Comparison of ENCODE assay signal across 8 cellular contexts in the genomic region with DNA sequence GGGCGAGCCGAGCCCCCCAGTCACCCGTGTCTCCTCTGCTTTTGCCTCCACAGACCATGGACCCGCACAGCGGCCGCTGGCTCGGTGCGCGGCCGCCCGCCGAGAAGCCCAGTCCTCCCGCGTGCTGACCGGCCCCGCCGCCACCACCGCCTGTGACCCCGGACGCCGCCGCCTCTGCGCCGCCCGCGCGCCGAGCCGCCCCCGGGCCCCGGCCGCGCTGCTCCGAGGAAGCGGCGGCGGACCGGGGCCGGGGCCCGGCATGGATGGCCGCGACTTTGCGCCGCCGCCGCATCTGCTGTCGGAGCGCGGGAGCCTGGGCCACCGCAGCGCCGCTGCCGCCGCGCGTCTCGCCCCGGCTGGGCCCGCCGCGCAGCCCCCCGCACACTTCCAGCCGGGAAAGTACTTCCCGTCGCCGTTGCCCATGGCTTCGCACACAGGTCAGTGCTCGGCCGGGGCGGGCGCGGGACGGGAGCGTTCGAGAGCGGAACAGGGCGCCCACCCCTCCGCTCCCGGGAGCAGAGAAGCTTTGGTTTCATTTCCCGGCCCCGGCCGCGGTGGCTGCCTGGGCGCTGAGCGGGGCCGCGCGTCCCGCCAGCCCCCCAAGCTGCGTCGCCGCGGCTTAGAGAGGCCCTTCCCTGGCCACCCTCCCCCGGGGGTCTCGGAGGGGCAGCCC. TPM values are rescaled to one million over a fixed set of nuclear protein-coding genes. Genes with fewer than 3 reads are reported as not detected.
DNase-seq lines count a peak whose midpoint lies in the region; ATAC-seq and TF ChIP-seq lines count a peak whose summit lies in the region.

No MANE protein-coding gene starts in this region.

- H3K4me3 ChIP-seq in Jurkat, Clone E6-1 (ENCODE audit: low read length), result peak overlapping the region; percentile 57
- peak overlapping the region; percentile 62 to 91 (median 80) for H3K4me3 ChIP-seq in dorsolateral prefrontal cortex
- H3K4me3 ChIP-seq in naive thymus-derived CD4-positive, alpha-beta T cell (ENCODE audit: low read length), result peak overlapping the region; percentile 2

- H3K27me3 ChIP-seq in dorsolateral prefrontal cortex, result no peaks in the 10 kb centered on the region
- H3K27me3 ChIP-seq in naive thymus-derived CD4-positive, alpha-beta T cell (ENCODE audit: control insufficient read depth in 2 of 2, insufficient read depth in 2 of 2, low read length in 2 of 2), result peaks cover 20 to 60% of the 10 kb centered on the region in 2 donors

- no peaks in the 10 kb centered on the region for H3K36me3 ChIP-seq in naive thymus-derived CD4-positive, alpha-beta T cell (ENCODE audit: control insufficient read depth in 2 of 3, insufficient read depth in 3 of 3, low read length in 3 of 3)

- H3K9me3 ChIP-seq in naive thymus-derived CD4-positive, alpha-beta T cell (ENCODE audit: control insufficient read depth in 2 of 3, low read length in 3 of 3), result no peaks in the 10 kb centered on the region

- peaks cover 0 to 4% (median 0%) of the 10 kb centered on the region in 5 donors for H3K36me3 Mint-ChIP-seq in naive thymus-derived CD4-positive, alpha-beta T cell

- H3K27ac Mint-ChIP-seq in naive thymus-derived CD4-positive, alpha-beta T cell, result peak overlapping the region in 3 of 9 donors; percentile 55 to 89 (median 61)

- H3K4me1 Mint-ChIP-seq in naive thymus-derived CD4-positive, alpha-beta T cell, result peaks cover 4 to 39% (median 20%) of the 10 kb centered on the region in 7 donors

- intact Hi-C loops in dorsolateral prefrontal cortex (cut with DNase I), result loop anchor here (2.0 to 10.0 kb wide), 3 partner anchors 19 to 105 kb away; partner anchors contain the start of gene SLC38A10 (in 1 of the 2)
- intact Hi-C loops in naive thymus-derived CD4-positive, alpha-beta T cell (cut with micrococcal nuclease), result loop anchor here (2.0 to 10.0 kb wide), 5 partner anchors 53 to 1585 kb away; partner anchors contain the start of genes ACTG1 (in 2 of the 2) and SLC38A10 (in 1 of the 2)

- TF ChIP-seq CTCF in C4-2B (conservative IDR thresholded peaks at IDR 0.05) (no peak), dorsolateral prefrontal cortex (IDR thresholded peaks at IDR 0.05 in 54 of 56, conservative IDR thresholded peaks at IDR 0.05 in 2 of 56; ENCODE audit: low read depth in 1 of 56, partially characterized antibody in 56 of 56) (no peak)

- ATAC-seq in naive thymus-derived CD4-positive, alpha-beta T cell, result no peak
- no peak for ATAC-seq in HG03025 (IDR thresholded peaks at IDR 0.05; ENCODE audit: low FRiP score, unreplicated experiment)

- CTCF ChIA-PET in naive thymus-derived CD4-positive, alpha-beta T cell (lab: Charles Lee), result no interaction called here

- H3K9me3 Mint-ChIP-seq in naive thymus-derived CD4-positive, alpha-beta T cell, result peaks cover 0 to 8% (median 0%) of the 10 kb centered on the region in 11 donors

- peaks cover 50 to 75% (median 55%) of the 10 kb centered on the region in 5 donors for H3K27me3 Mint-ChIP-seq in naive thymus-derived CD4-positive, alpha-beta T cell

- H3K27ac ChIP-seq in C4-2B, result peak overlapping the region; percentile 95
- H3K27ac ChIP-seq in dorsolateral prefrontal cortex, result peak overlapping the region; percentile 47 to 100 (median 98)
- no peak overlapping the region for H3K27ac ChIP-seq in naive thymus-derived CD4-positive, alpha-beta T cell (ENCODE audit: low read depth, low read length)

- peaks cover 40 to 42% of the 10 kb centered on the region in 2 donors for H3K4me1 ChIP-seq in naive thymus-derived CD4-positive, alpha-beta T cell (ENCODE audit: control insufficient read depth in 2 of 2, insufficient read depth in 2 of 2, low read length in 2 of 2)

- H3K4me3 Mint-ChIP-seq in naive thymus-derived CD4-positive, alpha-beta T cell, result peak overlapping the region in 8 of 10 donors; percentile 77 to 92 (median 84)

- POLR2A ChIA-PET in naive thymus-derived CD4-positive, alpha-beta T cell (lab: Charles Lee), result no interaction called here

- DNase-seq in Jurkat, Clone E6-1 (ENCODE audit: low read depth, low spot score), result no peak
- DNase-seq in dorsolateral prefrontal cortex, result peak in 1 of 10 donors; percentile 51
- DNase-seq in naive thymus-derived CD4-positive, alpha-beta T cell, result no peak
- DNase-seq in central memory CD4-positive, alpha-beta T cell, result no peak
- DNase-seq in AML-193 (lab: John Stamatoyannopoulos, UW), result no peak
- no peak for DNase-seq in NCI-H187 (lab: John Stamatoyannopoulos, UW)

RNA-seq across cellular contexts. Expression of gene BAHCC1, which starts 4.4 kb away (rescaled TPM):
- 8.7 TPM for polyA plus RNA-seq in Jurkat, Clone E6-1 (2012; ENCODE audit: insufficient read depth, insufficient read length)
- total RNA-seq in dorsolateral prefrontal cortex, result 10 to 100 TPM; 25.1 to 66.1 (median 38.0) TPM
- total RNA-seq in naive thymus-derived CD4-positive, alpha-beta T cell, result 1 to 10 TPM in 1 of 5 experiments, under 1 TPM in 3, not detected in 1; 0.05 to 3.8 (median 0.68) TPM
- not detected for polyA plus RNA-seq in naive thymus-derived CD4-positive, alpha-beta T cell

Comparison
In these comparisons a context has a peak if more than half of its experiments do, and no peak if none do; other contexts are left out.
1. H3K4me3 ChIP-seq: peak in every context shown above with its lines; median percentile 80 in dorsolateral prefrontal cortex; 57 in Jurkat, Clone E6-1; 2 in naive thymus-derived CD4-positive, alpha-beta T cell.
2. RNA of gene BAHCC1, which starts 4.4 kb away (total RNA-seq): 25.1 to 66.1 TPM in dorsolateral prefrontal cortex; 0.05 to 3.8 TPM in naive thymus-derived CD4-positive, alpha-beta T cell; every median in the first group is over 4 times any median in the second.